Comparison of ENCODE assay signal across 1 cellular context in the genomic region with DNA sequence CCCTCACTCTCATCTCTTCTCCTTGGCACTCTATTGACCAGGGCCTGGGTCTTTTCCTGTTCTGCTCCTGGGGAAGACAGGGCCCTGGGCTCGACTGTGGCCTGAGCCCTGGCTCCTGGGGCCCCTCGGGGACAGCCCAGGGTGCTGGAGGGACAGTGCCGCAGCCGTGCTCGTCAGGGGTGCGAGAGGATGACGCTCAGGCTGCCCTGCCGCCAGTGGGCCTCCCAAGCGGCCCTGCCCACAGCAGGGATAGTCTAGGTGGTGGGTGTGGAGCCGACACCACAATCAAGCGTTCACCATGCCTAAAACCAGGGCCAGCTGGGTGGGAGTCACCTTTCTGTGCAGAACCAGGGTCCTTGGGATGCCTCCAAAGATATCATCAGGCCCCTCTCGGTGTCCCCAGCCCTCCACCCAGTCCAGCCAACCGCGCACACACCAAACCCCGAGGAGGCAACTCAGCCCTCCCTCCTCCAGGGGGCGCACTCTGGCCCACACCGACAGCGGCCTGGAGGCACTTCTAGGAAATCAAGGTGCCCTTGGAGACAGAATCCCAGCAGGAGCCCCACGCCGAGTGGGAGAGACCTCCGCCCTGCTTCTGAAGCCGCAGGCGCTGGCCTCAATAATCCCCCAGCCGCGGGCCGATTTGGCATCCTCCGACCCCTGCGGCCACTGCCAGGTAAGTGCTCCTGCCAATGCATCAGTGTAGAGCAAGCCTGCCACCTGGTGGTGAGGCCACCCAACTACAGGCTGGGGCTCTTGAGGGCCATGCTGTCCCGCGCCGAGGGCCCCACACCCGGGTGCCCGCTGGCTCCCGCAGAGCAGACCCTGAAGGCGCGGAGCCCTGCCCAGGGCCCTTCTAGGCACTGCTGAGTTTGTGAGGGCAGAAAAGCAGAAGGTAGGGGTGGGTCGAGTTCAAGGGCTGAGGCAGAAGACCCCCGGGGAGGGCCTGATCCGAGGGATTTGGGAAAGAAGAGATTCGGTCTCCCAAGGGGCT.
TF ChIP-seq lines count a peak whose summit lies in the region.

No MANE protein-coding gene starts in this region.

TF ChIP-seq in HepG2, 621 proteins besides CTCF, POLR2A, EP300 and RAD21 (continued from another document):
- TF ChIP-seq AHR (CRISPR knock-in tag; IDR thresholded peaks at IDR 0.05) (peak; percentile 65; the same call in 1 of the 2 replicates), ZGPAT (CRISPR knock-in tag; IDR thresholded peaks at IDR 0.05) (peak; percentile 44; the same call in 1 of the 2 replicates), KDM2A (CRISPR knock-in tag; IDR thresholded peaks at IDR 0.05; ENCODE audit: borderline replicate concordance, low read depth) (peak; percentile 59; the same call in 1 of the 2 replicates), NR2C2 (CRISPR knock-in tag; IDR thresholded peaks at IDR 0.05; ENCODE audit: borderline replicate concordance) (no peak), ZFP91 (CRISPR knock-in tag; IDR thresholded peaks at IDR 0.05; ENCODE audit: borderline replicate concordance) (peak; percentile 61; the same call in 1 of the 2 replicates), ZNF580 (CRISPR knock-in tag; IDR thresholded peaks at IDR 0.05; ENCODE audit: borderline replicate concordance, low read depth) (0 out of 2 replicates have a peak, but pooled peaks have one; percentile 58), ZNF574 (CRISPR knock-in tag; IDR thresholded peaks at IDR 0.05) (peak; percentile 99), SRSF1 (optimal IDR thresholded peaks at IDR 0.05; ENCODE audit: low read depth, low read length) (peak; percentile 30), ZNF788 (CRISPR knock-in tag; IDR thresholded peaks at IDR 0.05; ENCODE audit: borderline replicate concordance) (peak; percentile 24; the same call in 1 of the 2 replicates), ZNF546 (CRISPR knock-in tag; conservative IDR thresholded peaks at IDR 0.05) (0 out of 2 replicates have a peak, but pooled peaks have one; percentile 44), U2AF1 (optimal IDR thresholded peaks at IDR 0.05; ENCODE audit: low read depth, low read length) (peak; percentile 56), FOXK1 (CRISPR knock-in tag; IDR thresholded peaks at IDR 0.05; ENCODE audit: borderline replicate concordance, low read depth) (0 out of 2 replicates have a peak, but pooled peaks have one; percentile 17), BCL6 (CRISPR knock-in tag; IDR thresholded peaks at IDR 0.05) (0 out of 2 replicates have a peak, but pooled peaks have one; percentile 16), PATZ1 (CRISPR knock-in tag; IDR thresholded peaks at IDR 0.05) (peak; percentile 47; the same call in 1 of the 2 replicates), ZFY (CRISPR knock-in tag; IDR thresholded peaks at IDR 0.05) (peak; percentile 47; the same call in 1 of the 2 replicates), THYN1 (CRISPR knock-in tag; IDR thresholded peaks at IDR 0.05; ENCODE audit: borderline replicate concordance, low read depth) (no peak), CHD4 (IDR thresholded peaks at IDR 0.05; ENCODE audit: borderline replicate concordance, low read length) (0 out of 2 replicates have a peak, but pooled peaks have one; percentile 45), RBM39 (IDR thresholded peaks at IDR 0.05; ENCODE audit: low read depth, low read length, poor library complexity, severe bottlenecking) (no peak), HNRNPL (IDR thresholded peaks at IDR 0.05; ENCODE audit: low read depth, low read length) (peak; percentile 57; the same call in 1 of the 2 replicates), CBX5 (CRISPR knock-in tag; IDR thresholded peaks at IDR 0.05; ENCODE audit: borderline replicate concordance) (peak; percentile 40; the same call in 1 of the 2 replicates)
- TF ChIP-seq, protein P1, sequence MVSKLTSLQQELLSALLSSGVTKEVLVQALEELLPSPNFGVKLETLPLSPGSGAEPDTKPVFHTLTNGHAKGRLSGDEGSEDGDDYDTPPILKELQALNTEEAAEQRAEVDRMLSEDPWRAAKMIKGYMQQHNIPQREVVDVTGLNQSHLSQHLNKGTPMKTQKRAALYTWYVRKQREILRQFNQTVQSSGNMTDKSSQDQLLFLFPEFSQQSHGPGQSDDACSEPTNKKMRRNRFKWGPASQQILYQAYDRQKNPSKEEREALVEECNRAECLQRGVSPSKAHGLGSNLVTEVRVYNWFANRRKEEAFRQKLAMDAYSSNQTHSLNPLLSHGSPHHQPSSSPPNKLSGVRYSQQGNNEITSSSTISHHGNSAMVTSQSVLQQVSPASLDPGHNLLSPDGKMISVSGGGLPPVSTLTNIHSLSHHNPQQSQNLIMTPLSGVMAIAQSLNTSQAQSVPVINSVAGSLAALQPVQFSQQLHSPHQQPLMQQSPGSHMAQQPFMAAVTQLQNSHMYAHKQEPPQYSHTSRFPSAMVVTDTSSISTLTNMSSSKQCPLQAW (CRISPR knock-in tag; IDR thresholded peaks at IDR 0.05) = peak; percentile 64; the same call in 1 of the 2 replicates
